ENCODE assay signal across 14 cellular contexts in genomic region chr13:110248449-110249143, GRCh38. TPM values are rescaled to one million over a fixed set of nuclear protein-coding genes. Genes with fewer than 3 reads are reported as not detected.
DNase-seq lines count a peak whose midpoint lies in the region; ATAC-seq and TF ChIP-seq lines count a peak whose summit lies in the region.
"Had no signal": no experiment of that assay in that cellular context is flagged by ENCODE, and none has a peak within 500 bp of the region (broad histone marks: within the 10 kb centered on the region; RNA-seq: fewer than 3 reads in every experiment).

No MANE protein-coding gene starts in this region.

- no peak overlapping the region for H3K9ac ChIP-seq in BLaER1
- H3K9ac ChIP-seq in mesenchymal stem cell (ENCODE audit: low read length) = peak overlapping the region; percentile 22
- no peak overlapping the region for H3K9ac ChIP-seq in skeletal muscle tissue (ENCODE audit: low read depth in 1 of 3, low read length in 3 of 3)

- H3K14ac ChIP-seq in mesenchymal stem cell (ENCODE audit: low read length in 2 of 2) = peak overlapping the region in 1 of 2 experiments; percentile 0

- H3K27ac ChIP-seq in BLaER1 (no peak overlapping the region), mesenchymal stem cell (ENCODE audit: low read length, poor library complexity, severe bottlenecking) (peak overlapping the region; percentile 85), skeletal muscle tissue (ENCODE audit: low read depth, low read length) (peak overlapping the region; percentile 78)

- H3K36me3 ChIP-seq in BLaER1 (no peaks in the 10 kb centered on the region), mesenchymal stem cell (ENCODE audit: control insufficient read depth in 1 of 2, insufficient read depth in 2 of 2, low read depth in 1 of 2, low read length in 2 of 2) (peaks cover 0 to 35% of the 10 kb centered on the region in 2 experiments), skeletal muscle tissue (ENCODE audit: control insufficient read depth in 3 of 3, insufficient read depth in 3 of 3, low read length in 3 of 3) (no peaks in the 10 kb centered on the region)

- H3K18ac ChIP-seq in mesenchymal stem cell (ENCODE audit: low read depth in 1 of 2, low read length in 2 of 2) = peak overlapping the region; percentile 91 to 99

- H2BK5ac ChIP-seq in mesenchymal stem cell (ENCODE audit: low read depth, low read length, poor library complexity, severe bottlenecking) = no peak overlapping the region

- no peaks in the 10 kb centered on the region for H3K27me3 Mint-ChIP-seq in chondrocyte (ENCODE audit: low read depth)

- WGBS in mesenchymal stem cell = 96% methylated on average over 27 of the region's 27 CpGs

- peak overlapping the region; percentile 77 for H2AK5ac ChIP-seq in mesenchymal stem cell (ENCODE audit: low read length, severe bottlenecking)

- peaks cover 11% of the 10 kb centered on the region for H3K79me1 ChIP-seq in mesenchymal stem cell (replicated peaks; ENCODE audit: low read length, poor library complexity, severe bottlenecking)

- 0 out of 2 replicates have a peak overlapping the region, but pooled peaks have one; percentile 4 for H3K4me2 ChIP-seq in BLaER1
- no peak overlapping the region for H3K4me2 ChIP-seq in mesenchymal stem cell (ENCODE audit: low read length, poor library complexity, severe bottlenecking)

- H3K23ac ChIP-seq in mesenchymal stem cell (ENCODE audit: low read length in 2 of 2) = no peak overlapping the region

- DNase-seq in chondrocyte (ENCODE audit: low spot score) = no peak
- no peak for DNase-seq in mesenchymal stem cell
- DNase-seq in NCI-H510A treated with DMSO at 0.1 percent for 48 hours (lab: John Stamatoyannopoulos, UW) = no peak
- DNase-seq in SW 1271 (lab: John Stamatoyannopoulos, UW) = no peak
- DNase-seq: activated CD4-positive, alpha-beta T cell treated with anti-CD3 and anti-CD28 coated beads, Interleukin-2, amount 50 U/mL, for 1 hour; AML-193; effector memory CD8-positive, alpha-beta T cell; NCI-H187 treated with DMSO at 0.1 percent for 48 hours; nephron progenitor cell; T-helper 9 cell had no signal

- H3K4ac ChIP-seq in mesenchymal stem cell (ENCODE audit: low read depth in 1 of 2, low read length in 2 of 2) = peak overlapping the region; percentile 6 to 100

- peak overlapping the region; percentile 88 for H2BK120ac ChIP-seq in mesenchymal stem cell (ENCODE audit: low read depth, low read length)

- H3K27ac Mint-ChIP-seq in chondrocyte (ENCODE audit: unreplicated experiment) = peak overlapping the region; percentile 99
- H3K27ac Mint-ChIP-seq: effector memory CD8-positive, alpha-beta T cell; nephron progenitor cell had no signal

- H3K27me3 ChIP-seq in BLaER1 (no peaks in the 10 kb centered on the region), mesenchymal stem cell (ENCODE audit: control insufficient read depth in 1 of 2, insufficient read depth in 1 of 2, low read length in 2 of 2) (no peaks in the 10 kb centered on the region), skeletal muscle tissue (ENCODE audit: control insufficient read depth in 3 of 3, insufficient read depth in 3 of 3, low read length in 3 of 3) (peaks cover 0 to 6% (median 0%) of the 10 kb centered on the region in 3 donors)

- no peaks in the 10 kb centered on the region for H3K9me3 Mint-ChIP-seq in chondrocyte (ENCODE audit: low read depth)
- H3K9me3 Mint-ChIP-seq: effector memory CD8-positive, alpha-beta T cell; nephron progenitor cell had no signal

- no peak overlapping the region for H3K4me3 ChIP-seq in BLaER1
- H3K4me3 ChIP-seq in mesenchymal stem cell (ENCODE audit: insufficient read depth in 1 of 2, low read depth in 1 of 2, low read length in 2 of 2) = no peak overlapping the region
- no peak overlapping the region for H3K4me3 ChIP-seq in skeletal muscle tissue (ENCODE audit: low read length in 3 of 3)

- peaks cover 17% of the 10 kb centered on the region for H3K4me1 ChIP-seq in BLaER1
- peaks cover 33% of the 10 kb centered on the region for H3K4me1 ChIP-seq in mesenchymal stem cell (ENCODE audit: control insufficient read depth, insufficient read depth, low read depth, low read length)
- peaks cover 37 to 39% (median 37%) of the 10 kb centered on the region in 3 donors for H3K4me1 ChIP-seq in skeletal muscle tissue (ENCODE audit: control insufficient read depth in 3 of 3, insufficient read depth in 3 of 3, low read length in 3 of 3)

- H4K20me1 ChIP-seq in BLaER1 = no peaks in the 10 kb centered on the region

- H2AFZ ChIP-seq in mesenchymal stem cell (ENCODE audit: low read depth, low read length) = no peak overlapping the region

- peaks cover 24% of the 10 kb centered on the region for H3K36me3 Mint-ChIP-seq in chondrocyte (ENCODE audit: low read depth)

- H4K91ac ChIP-seq in mesenchymal stem cell (ENCODE audit: low read length) = peak overlapping the region; percentile 100

- H3K4me1 Mint-ChIP-seq in chondrocyte (ENCODE audit: low read depth) = peaks cover 80% of the 10 kb centered on the region

- ATAC-seq in SK-N-SH treated with all-trans-retinoic acid at 6 μM for 48 hours (no peak), HG03521 (IDR thresholded peaks at IDR 0.05; ENCODE audit: unreplicated experiment) (no peak)
- ATAC-seq: effector memory CD8-positive, alpha-beta T cell had no signal

- TF ChIP-seq CTCF in chondrocyte (IDR thresholded peaks at IDR 0.05) = no peak

- H3K9me3 ChIP-seq in BLaER1 (no peaks in the 10 kb centered on the region), mesenchymal stem cell (ENCODE audit: control insufficient read depth, low read length) (no peaks in the 10 kb centered on the region), skeletal muscle tissue (ENCODE audit: control insufficient read depth in 3 of 3, low read length in 3 of 3) (no peaks in the 10 kb centered on the region)

- H3K4me3 Mint-ChIP-seq in chondrocyte (ENCODE audit: unreplicated experiment) = no peak overlapping the region
- H3K4me3 Mint-ChIP-seq: effector memory CD8-positive, alpha-beta T cell; nephron progenitor cell had no signal

- H2BK12ac ChIP-seq in mesenchymal stem cell (ENCODE audit: low read length in 2 of 2) = peak overlapping the region; percentile 32 to 77

- peak overlapping the region; percentile 75 for H2BK15ac ChIP-seq in mesenchymal stem cell (ENCODE audit: low read depth, poor library complexity, severe bottlenecking)

- H4K8ac ChIP-seq in mesenchymal stem cell (ENCODE audit: low read length) = peak overlapping the region; percentile 100

TF ChIP-seq in SK-N-SH treated with all-trans-retinoic acid at 6 μM for 48 hours, 23 proteins besides CTCF, POLR2A, EP300 and RAD21 (continues in another document):
- TF ChIP-seq RARB (CRISPR knock-in tag; IDR thresholded peaks at IDR 0.05) (no peak), PPARA (CRISPR knock-in tag; IDR thresholded peaks at IDR 0.05; ENCODE audit: borderline replicate concordance) (no peak), TCF4 (CRISPR knock-in tag; IDR thresholded peaks at IDR 0.05; ENCODE audit: borderline replicate concordance) (no peak), CREB5 (CRISPR knock-in tag; IDR thresholded peaks at IDR 0.05; ENCODE audit: low read depth) (no peak), OSR1 (CRISPR knock-in tag; IDR thresholded peaks at IDR 0.05) (no peak), GLIS3 (CRISPR knock-in tag; IDR thresholded peaks at IDR 0.05) (no peak), ZNF8 (CRISPR knock-in tag; IDR thresholded peaks at IDR 0.05) (no peak), PATZ1 (CRISPR knock-in tag; IDR thresholded peaks at IDR 0.05; ENCODE audit: borderline replicate concordance) (no peak), ARNTL (CRISPR knock-in tag; IDR thresholded peaks at IDR 0.05; ENCODE audit: borderline replicate concordance, low read depth) (no peak), CSDC2 (CRISPR knock-in tag; IDR thresholded peaks at IDR 0.05) (no peak)

RNA-seq across cellular contexts. Expression of gene COL4A1, which starts 58.4 kb away (rescaled TPM):
- 2,319 to 5,210 TPM (median 5,209 TPM) in 3 replicates for total RNA-seq in chondrocyte
- 2,271 TPM for polyA plus RNA-seq in mesenchymal stem cell (2013, experiment 1 of 2)
- polyA plus RNA-seq in mesenchymal stem cell (2013, experiment 2 of 2) = 2,270 TPM
- total RNA-seq in skeletal muscle tissue = 774 TPM

RNA-seq across cellular contexts. Expression of gene COL4A2, which starts 58.5 kb away (rescaled TPM):
- total RNA-seq in chondrocyte (1,370 to 2,411 TPM (median 2,366 TPM) in 3 replicates), skeletal muscle tissue (511 TPM)
- 2,099 TPM for polyA plus RNA-seq in mesenchymal stem cell (2013, experiment 1 of 2)
- polyA plus RNA-seq in mesenchymal stem cell (2013, experiment 2 of 2) = 2,053 TPM
